1 cellular context compared by ENCODE assay signal in genomic region chr1:9121891-9122409, GRCh38.
TF ChIP-seq lines count a peak whose summit lies in the region.

No MANE protein-coding gene starts in this region.

TF ChIP-seq in GM23338, 12 proteins besides CTCF, POLR2A, EP300 and RAD21 (continued from another document):
- no peak for TF ChIP-seq ZNF462 (CRISPR knock-in tag; IDR thresholded peaks at IDR 0.05)
- TF ChIP-seq EZH2phosphoT487 (IDR thresholded peaks at IDR 0.05; ENCODE audit: unreplicated experiment) = no peak
- TF ChIP-seq ETS1 (IDR thresholded peaks at IDR 0.05) = no peak
- TF ChIP-seq ZNF114 (CRISPR knock-in tag; IDR thresholded peaks at IDR 0.05) = no peak
- TF ChIP-seq JUNB (IDR thresholded peaks at IDR 0.05; ENCODE audit: unreplicated experiment) = no peak
- TF ChIP-seq POLR2AphosphoS5 (IDR thresholded peaks at IDR 0.05; ENCODE audit: low read depth) = no peak
- TF ChIP-seq STAT1 (IDR thresholded peaks at IDR 0.05; ENCODE audit: unreplicated experiment) = no peak
- no peak for TF ChIP-seq EZH2 (IDR thresholded peaks at IDR 0.05; ENCODE audit: low read depth, unreplicated experiment)
